1 cellular context compared by ENCODE assay signal in the genomic region with DNA sequence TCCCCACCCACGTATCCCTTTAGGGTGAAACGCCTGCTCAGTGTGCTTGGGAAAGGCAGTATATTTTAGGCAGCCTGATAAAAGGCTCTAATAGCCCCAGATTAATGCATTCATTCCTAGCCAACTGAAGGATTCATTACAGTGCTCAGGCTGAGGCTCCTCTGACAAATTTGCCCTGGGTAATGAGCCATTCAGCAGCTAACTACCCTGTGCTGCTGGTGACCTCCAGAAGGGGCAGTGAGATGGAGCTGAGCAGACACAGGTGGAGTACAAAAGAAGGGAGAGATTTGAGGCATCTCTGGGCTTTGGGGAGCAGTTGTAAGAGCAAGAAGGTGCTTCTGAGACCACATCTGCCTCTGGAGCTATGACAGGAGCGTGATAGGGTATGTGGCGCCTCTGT.
TF ChIP-seq lines count a peak whose summit lies in the region.

No MANE protein-coding gene starts in this region.

TF ChIP-seq in GM23338, 12 proteins besides CTCF, POLR2A, EP300 and RAD21 (continued from another document):
- TF ChIP-seq ZNF462 (CRISPR knock-in tag; IDR thresholded peaks at IDR 0.05) (no peak), EZH2phosphoT487 (IDR thresholded peaks at IDR 0.05; ENCODE audit: unreplicated experiment) (no peak), ZNF331 (CRISPR knock-in tag; IDR thresholded peaks at IDR 0.05; ENCODE audit: low read depth) (no peak), JUNB (IDR thresholded peaks at IDR 0.05; ENCODE audit: unreplicated experiment) (no peak), CREB1 (CRISPR knock-in tag; IDR thresholded peaks at IDR 0.05; ENCODE audit: low read depth) (no peak), NANOG (IDR thresholded peaks at IDR 0.05; ENCODE audit: borderline replicate concordance) (no peak), POLR2AphosphoS5 (IDR thresholded peaks at IDR 0.05; ENCODE audit: low read depth) (no peak), EZH2 (IDR thresholded peaks at IDR 0.05; ENCODE audit: low read depth, unreplicated experiment) (no peak), ZNF114 (CRISPR knock-in tag; IDR thresholded peaks at IDR 0.05) (no peak)
- TF ChIP-seq, protein P1, sequence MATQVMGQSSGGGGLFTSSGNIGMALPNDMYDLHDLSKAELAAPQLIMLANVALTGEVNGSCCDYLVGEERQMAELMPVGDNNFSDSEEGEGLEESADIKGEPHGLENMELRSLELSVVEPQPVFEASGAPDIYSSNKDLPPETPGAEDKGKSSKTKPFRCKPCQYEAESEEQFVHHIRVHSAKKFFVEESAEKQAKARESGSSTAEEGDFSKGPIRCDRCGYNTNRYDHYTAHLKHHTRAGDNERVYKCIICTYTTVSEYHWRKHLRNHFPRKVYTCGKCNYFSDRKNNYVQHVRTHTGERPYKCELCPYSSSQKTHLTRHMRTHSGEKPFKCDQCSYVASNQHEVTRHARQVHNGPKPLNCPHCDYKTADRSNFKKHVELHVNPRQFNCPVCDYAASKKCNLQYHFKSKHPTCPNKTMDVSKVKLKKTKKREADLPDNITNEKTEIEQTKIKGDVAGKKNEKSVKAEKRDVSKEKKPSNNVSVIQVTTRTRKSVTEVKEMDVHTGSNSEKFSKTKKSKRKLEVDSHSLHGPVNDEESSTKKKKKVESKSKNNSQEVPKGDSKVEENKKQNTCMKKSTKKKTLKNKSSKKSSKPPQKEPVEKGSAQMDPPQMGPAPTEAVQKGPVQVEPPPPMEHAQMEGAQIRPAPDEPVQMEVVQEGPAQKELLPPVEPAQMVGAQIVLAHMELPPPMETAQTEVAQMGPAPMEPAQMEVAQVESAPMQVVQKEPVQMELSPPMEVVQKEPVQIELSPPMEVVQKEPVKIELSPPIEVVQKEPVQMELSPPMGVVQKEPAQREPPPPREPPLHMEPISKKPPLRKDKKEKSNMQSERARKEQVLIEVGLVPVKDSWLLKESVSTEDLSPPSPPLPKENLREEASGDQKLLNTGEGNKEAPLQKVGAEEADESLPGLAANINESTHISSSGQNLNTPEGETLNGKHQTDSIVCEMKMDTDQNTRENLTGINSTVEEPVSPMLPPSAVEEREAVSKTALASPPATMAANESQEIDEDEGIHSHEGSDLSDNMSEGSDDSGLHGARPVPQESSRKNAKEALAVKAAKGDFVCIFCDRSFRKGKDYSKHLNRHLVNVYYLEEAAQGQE (IDR thresholded peaks at IDR 0.05; ENCODE audit: unreplicated experiment): no peak
